1 cellular context compared by ENCODE assay signal in genomic region chr14:94387051-94388026, GRCh38.
TF ChIP-seq lines count a peak whose summit lies in the region.

No MANE protein-coding gene starts in this region.

TF ChIP-seq in HepG2, 621 proteins besides CTCF, POLR2A, EP300 and RAD21 (continued from another document and continues in another):
- TF ChIP-seq TARDBP (CRISPR knock-in tag; IDR thresholded peaks at IDR 0.05) (0 out of 2 replicates have a peak, but pooled peaks have one; percentile 14), SMYD3 (CRISPR knock-in tag; IDR thresholded peaks at IDR 0.05) (0 out of 2 replicates have a peak, but pooled peaks have one; percentile 7), ZBED4 (CRISPR knock-in tag; IDR thresholded peaks at IDR 0.05; ENCODE audit: borderline replicate concordance) (no peak), ZNF772 (CRISPR knock-in tag; IDR thresholded peaks at IDR 0.05) (peak; percentile 67; the same call in 1 of the 2 replicates), ZNF367 (CRISPR knock-in tag; IDR thresholded peaks at IDR 0.05; ENCODE audit: borderline replicate concordance) (no peak), DMTF1 (CRISPR knock-in tag; IDR thresholded peaks at IDR 0.05) (no peak), ZNF776 (CRISPR knock-in tag; IDR thresholded peaks at IDR 0.05) (no peak), PREB (CRISPR knock-in tag; IDR thresholded peaks at IDR 0.05) (no peak), ZBTB3 (CRISPR knock-in tag; IDR thresholded peaks at IDR 0.05; ENCODE audit: borderline replicate concordance, low read depth) (0 out of 2 replicates have a peak, but pooled peaks have one; percentile 20), ISX (CRISPR knock-in tag; conservative IDR thresholded peaks at IDR 0.05) (0 out of 2 replicates have a peak, but pooled peaks have one; percentile 48), U2AF1 (optimal IDR thresholded peaks at IDR 0.05; ENCODE audit: low read depth, low read length) (peak; percentile 92), GATA4 (IDR thresholded peaks at IDR 0.05; ENCODE audit: borderline replicate concordance, low read depth) (0 out of 2 replicates have a peak, but pooled peaks have one; percentile 12), ZNF569 (CRISPR knock-in tag; IDR thresholded peaks at IDR 0.05; ENCODE audit: borderline replicate concordance) (no peak), NKX3-1 (CRISPR knock-in tag; IDR thresholded peaks at IDR 0.05) (peak; percentile 67; the same call in 1 of the 2 replicates), ZNF431 (CRISPR knock-in tag; IDR thresholded peaks at IDR 0.05; ENCODE audit: borderline replicate concordance, low read depth) (no peak), MIER3 (CRISPR knock-in tag; IDR thresholded peaks at IDR 0.05; ENCODE audit: borderline replicate concordance) (no peak), CREBL2 (CRISPR knock-in tag; IDR thresholded peaks at IDR 0.05; ENCODE audit: borderline replicate concordance) (no peak), POLR2AphosphoS5 (IDR thresholded peaks at IDR 0.05; ENCODE audit: low read depth, low read length) (peak; percentile 59), HINFP (CRISPR knock-in tag; IDR thresholded peaks at IDR 0.05; ENCODE audit: low read depth) (0 out of 2 replicates have a peak, but pooled peaks have one; percentile 19), ZNF468 (CRISPR knock-in tag; IDR thresholded peaks at IDR 0.05) (peak; percentile 64; the same call in 1 of the 2 replicates), SNAI1 (CRISPR knock-in tag; IDR thresholded peaks at IDR 0.05; ENCODE audit: borderline replicate concordance) (no peak), BORCS8-MEF2B (CRISPR knock-in tag; IDR thresholded peaks at IDR 0.05) (no peak), NR2F2 (IDR thresholded peaks at IDR 0.05; ENCODE audit: borderline replicate concordance, low read depth) (peak; percentile 49; the same call in 1 of the 2 replicates), ZMYM3 (CRISPR knock-in tag; IDR thresholded peaks at IDR 0.05) (peak; percentile 57; the same call in 1 of the 2 replicates), NR0B2 (CRISPR knock-in tag; IDR thresholded peaks at IDR 0.05) (no peak), TIGD3 (CRISPR knock-in tag; IDR thresholded peaks at IDR 0.05; ENCODE audit: borderline replicate concordance) (no peak), ZSCAN31 (CRISPR knock-in tag; IDR thresholded peaks at IDR 0.05; ENCODE audit: low read depth) (no peak), GATAD2A (CRISPR knock-in tag; IDR thresholded peaks at IDR 0.05) (no peak), CREM (IDR thresholded peaks at IDR 0.05) (peak; percentile 42; the same call in 1 of the 2 replicates), CREM (CRISPR knock-in tag; IDR thresholded peaks at IDR 0.05) (no peak), ZNF362 (CRISPR knock-in tag; IDR thresholded peaks at IDR 0.05; ENCODE audit: borderline replicate concordance) (no peak), CEBPB (IDR thresholded peaks at IDR 0.05; ENCODE audit: borderline replicate concordance, low read depth, low read length) (peak; percentile 61; the same call in 1 of the 2 replicates), ZNF792 (CRISPR knock-in tag; IDR thresholded peaks at IDR 0.05) (no peak), SNAPC2 (CRISPR knock-in tag; IDR thresholded peaks at IDR 0.05) (no peak), ZNF761 (CRISPR knock-in tag; conservative IDR thresholded peaks at IDR 0.05) (no peak), TRIM22 (IDR thresholded peaks at IDR 0.05) (no peak), FLYWCH1 (CRISPR knock-in tag; IDR thresholded peaks at IDR 0.05) (no peak), CENPT (CRISPR knock-in tag; IDR thresholded peaks at IDR 0.05; ENCODE audit: low read depth) (no peak), BRF2 (CRISPR knock-in tag; IDR thresholded peaks at IDR 0.05) (no peak), ZNF510 (CRISPR knock-in tag; IDR thresholded peaks at IDR 0.05; ENCODE audit: low read depth) (0 out of 2 replicates have a peak, but pooled peaks have one; percentile 58), NFIC (IDR thresholded peaks at IDR 0.05; ENCODE audit: low read length) (peak; percentile 39; the same call in 1 of the 2 replicates), SIN3A (IDR thresholded peaks at IDR 0.05; ENCODE audit: borderline replicate concordance, low read depth, low read length) (0 out of 2 replicates have a peak, but pooled peaks have one; percentile 36), ATF4 (CRISPR knock-in tag; IDR thresholded peaks at IDR 0.05) (no peak; a peak in 1 of 4 replicates), HNF4A (CRISPR knock-in tag; IDR thresholded peaks at IDR 0.05) (peak; percentile 56), MLLT10 (CRISPR knock-in tag; IDR thresholded peaks at IDR 0.05) (peak; percentile 47; the same call in 1 of the 2 replicates), RNF2 (conservative IDR thresholded peaks at IDR 0.05; ENCODE audit: low read depth) (no peak), ZNF691 (CRISPR knock-in tag; IDR thresholded peaks at IDR 0.05; ENCODE audit: borderline replicate concordance, low read depth) (0 out of 2 replicates have a peak, but pooled peaks have one; percentile 54), ZNF740 (CRISPR knock-in tag; IDR thresholded peaks at IDR 0.05) (no peak)
